Comparison of ENCODE assay signal across 17 cellular contexts in genomic region chr19:50458396-50459066, GRCh38. TPM values are rescaled to one million over a fixed set of nuclear protein-coding genes. Genes with fewer than 3 reads are reported as not detected.
"Had no signal": no experiment of that assay in that cellular context is flagged by ENCODE, and none has a peak within 500 bp of the region (broad histone marks: within the 10 kb centered on the region; RNA-seq: fewer than 3 reads in every experiment).

No MANE protein-coding gene starts in this region.

- H3K4me3 ChIP-seq: gastroesophageal sphincter had no signal

- H3K36me3 Mint-ChIP-seq: activated naive CD8-positive, alpha-beta T cell treated with anti-CD3 and anti-CD28 coated beads for 36 hours had no signal

- H3K27ac Mint-ChIP-seq: activated CD4-positive, alpha-beta T cell treated with anti-CD3 and anti-CD28 coated beads, Interleukin-2, amount 10 ng/mL, durations not matched to agents 7 days and 5 days; activated naive CD8-positive, alpha-beta T cell treated with anti-CD3 and anti-CD28 coated beads for 36 hours; dendritic cell treated with granulocyte-macrophage colony-stimulating factor and Interleukin-4, amounts not matched to agents 40 ng/mL and 50 ng/mL, for 4 days; endodermal cell; T-helper 1 cell treated with Interleukin-12 subunit alpha and Interleukin-12 subunit beta and Interleukin-4 antibody, amounts not matched to agents 30 μg/mL and 1 μg/mL, for 36 hours had no signal

- H3K36me3 ChIP-seq: brain microvascular endothelial cell, gastroesophageal sphincter had no signal

- H3K4me1 Mint-ChIP-seq: endodermal cell had no signal

- H3K4me3 Mint-ChIP-seq: activated CD4-positive, alpha-beta T cell treated with anti-CD3 and anti-CD28 coated beads, Interleukin-2, amount 10 ng/mL, durations not matched to agents 7 days and 5 days; activated naive CD8-positive, alpha-beta T cell treated with anti-CD3 and anti-CD28 coated beads for 36 hours; activated T-cell treated with anti-CD3 and anti-CD28 coated beads, Interleukin-2, amount 50 U/mL, for 4 hours; dendritic cell treated with granulocyte-macrophage colony-stimulating factor and Interleukin-4, amounts not matched to agents 40 ng/mL and 50 ng/mL, for 4 days; endodermal cell; neural crest cell; T-helper 1 cell treated with Interleukin-12 subunit alpha and Interleukin-12 subunit beta and Interleukin-4 antibody, amounts not matched to agents 30 μg/mL and 1 μg/mL, for 36 hours had no signal

- ATAC-seq: activated T-cell treated with anti-CD3 and anti-CD28 coated beads, Interleukin-2, amount 50 U/mL, for 4 hours; gastroesophageal sphincter had no signal

- H3K9me3 Mint-ChIP-seq: activated CD4-positive, alpha-beta T cell treated with anti-CD3 and anti-CD28 coated beads, Interleukin-2, amount 10 ng/mL, durations not matched to agents 7 days and 5 days; activated naive CD8-positive, alpha-beta T cell treated with anti-CD3 and anti-CD28 coated beads for 36 hours; activated T-cell treated with anti-CD3 and anti-CD28 coated beads, Interleukin-2, amount 50 U/mL, for 4 hours; dendritic cell treated with granulocyte-macrophage colony-stimulating factor and Interleukin-4, amounts not matched to agents 40 ng/mL and 50 ng/mL, for 4 days; endodermal cell; T-helper 1 cell treated with Interleukin-12 subunit alpha and Interleukin-12 subunit beta and Interleukin-4 antibody, amounts not matched to agents 30 μg/mL and 1 μg/mL, for 36 hours had no signal

- DNase-seq: activated CD4-positive, alpha-beta T cell treated with anti-CD3 and anti-CD28 coated beads, Interleukin-2, amount 10 ng/mL, durations not matched to agents 7 days and 5 days; activated gamma-delta T cell treated with Interleukin-2 at 50 U/mL for 16 hours; activated naive CD8-positive, alpha-beta T cell treated with anti-CD3 and anti-CD28 coated beads for 36 hours; activated T-cell treated with anti-CD3 and anti-CD28 coated beads, Interleukin-2, amount 50 U/mL, for 4 hours; brain microvascular endothelial cell; endodermal cell; erythroblast; kidney; stimulated activated CD4-positive, alpha-beta T cell treated with anti-CD3 and anti-CD28 coated beads, Interleukin-4, amount 100 ng/mL, for 4 hours had no signal

RNA-seq across cellular contexts. Expression of gene GARIN5A, which starts 18.1 kb away (rescaled TPM):
- total RNA-seq: activated CD4-positive, alpha-beta T cell treated with anti-CD3 and anti-CD28 coated beads, Interleukin-2, amount 10 ng/mL, durations not matched to agents 7 days and 5 days; urinary bladder had no signal

RNA-seq across cellular contexts. Expression of gene MYBPC2, which starts 25.8 kb away (rescaled TPM):
- total RNA-seq: activated CD4-positive, alpha-beta T cell treated with anti-CD3 and anti-CD28 coated beads, Interleukin-2, amount 10 ng/mL, durations not matched to agents 7 days and 5 days; gastroesophageal sphincter; mesenteric fat pad; neural crest cell had no signal

RNA-seq across cellular contexts. Expression of gene SPIB, which starts 39.8 kb away (rescaled TPM):
- total RNA-seq: gastroesophageal sphincter, lower leg skin, mesenteric fat pad, neural crest cell, renal cortical epithelial cell had no signal
